8 cellular contexts compared by ENCODE assay signal in genomic region chr6:30357678-30358339, GRCh38. TPM values are rescaled to one million over a fixed set of nuclear protein-coding genes. Genes with fewer than 3 reads are reported as not detected.
A peak's percentile ranks its signal among the peaks of the same experiment; 100 is the strongest.
DNase-seq lines count a peak whose midpoint lies in the region; ATAC-seq, FAIRE-seq and TF ChIP-seq lines count a peak whose summit lies in the region.

No MANE protein-coding gene starts in this region.

- no peaks in the 10 kb centered on the region for H3K9me2 ChIP-seq in PC-3 (replicated peaks; ENCODE audit: low read length)

- no peaks in the 10 kb centered on the region; the same call in 1 of the 2 replicates for H3K4me1 ChIP-seq in PC-3 (ENCODE audit: insufficient read depth, low read length)
- peaks cover 3 to 8% of the 10 kb centered on the region in 2 donors for H3K4me1 ChIP-seq in thoracic aorta (ENCODE audit: control insufficient read depth in 1 of 2, low read depth in 2 of 2)

- no peaks in the 10 kb centered on the region for H3K36me3 ChIP-seq in PC-3 (ENCODE audit: low read depth, low read length)
- no peaks in the 10 kb centered on the region for H3K36me3 ChIP-seq in thoracic aorta

- no peak overlapping the region for H3K27ac Mint-ChIP-seq in nephron progenitor cell

- H3K4me2 ChIP-seq in PC-3 (ENCODE audit: low read length): peak overlapping the region; percentile 84

- H3K9me3 ChIP-seq in PC-3 (ENCODE audit: low read length) (no peaks in the 10 kb centered on the region), thoracic aorta (peaks cover 3% of the 10 kb centered on the region)

- H4K20me1 ChIP-seq in PC-3 (ENCODE audit: low read length): no peaks in the 10 kb centered on the region

- H3K27me3 ChIP-seq in PC-3 (ENCODE audit: low read length): peaks cover 45% of the 10 kb centered on the region
- peaks cover 13% of the 10 kb centered on the region for H3K27me3 ChIP-seq in thoracic aorta (replicated peaks; ENCODE audit: insufficient read depth)

- intact Hi-C loops in PC-3 (cut with micrococcal nuclease): loop anchor here (1.0 to 5.0 kb wide), 3 partner anchors 38 to 121 kb away; no protein-coding TSS in a partner anchor

- ATAC-seq in PC-3: peak; percentile 91
- ATAC-seq in thoracic aorta (ENCODE audit: insufficient number of reproducible peaks, low FRiP score, low read depth): no peak
- no peak for ATAC-seq in GM21576 (IDR thresholded peaks at IDR 0.05; ENCODE audit: unreplicated experiment)

- CTCF ChIA-PET in PC-3 (lab: Charles Lee): interaction anchor here (0.6 kb wide), 1 partner anchor 42 kb away, joined by 3 read pairs; no protein-coding TSS in a partner anchor

- H3K4me3 ChIP-seq in PC-3 (ENCODE audit: low read length): peak overlapping the region; percentile 66
- H3K4me3 ChIP-seq in thoracic aorta: peak overlapping the region; percentile 58

- peak overlapping the region; percentile 89 for H3K4me3 Mint-ChIP-seq in nephron progenitor cell

- peaks cover 5% of the 10 kb centered on the region for H3K9me3 Mint-ChIP-seq in nephron progenitor cell

- no peaks in the 10 kb centered on the region for H3K36me3 Mint-ChIP-seq in nephron progenitor cell (ENCODE audit: low read depth)

- H3K79me2 ChIP-seq in PC-3 (ENCODE audit: low read length): no peaks in the 10 kb centered on the region

- H3K27ac ChIP-seq in PC-3 (ENCODE audit: low read length): no peak overlapping the region
- H3K27ac ChIP-seq in thoracic aorta: no peak overlapping the region

- no peak overlapping the region for H3K9ac ChIP-seq in PC-3 (ENCODE audit: low read length)

- peak; percentile 20 for DNase-seq in COLO668 (lab: John Stamatoyannopoulos, UW; ENCODE audit: unreplicated experiment)
- DNase-seq in HTR-8/SVneo (ENCODE audit: insufficient read length, low spot score): peak; percentile 79
- DNase-seq in PC-3: peak; percentile 77
- DNase-seq in activated T-helper 9 cell treated with anti-CD3 and anti-CD28 coated beads, Interleukin-2, amount 50 U/mL, for 16 hours (ENCODE audit: low read depth): peak; percentile 23
- DNase-seq in fibroblast of the conjunctiva (ENCODE audit: low read depth): peak; percentile 73
- DNase-seq in nephron progenitor cell: peak; percentile 68
- DNase-seq in thoracic aorta (ENCODE audit: low spot score): no peak

- POLR2A ChIA-PET in PC-3 (lab: Charles Lee; ENCODE audit: unreplicated experiment): no interaction called here

- peaks cover 58% of the 10 kb centered on the region for H3K27me3 Mint-ChIP-seq in nephron progenitor cell (ENCODE audit: low read depth, poor library complexity)

- no TSS peak for BruUV-seq in PC-3 (replicated peaks; lab: Mats Ljungman, UMichigan)

- no peak for FAIRE-seq in HTR-8/SVneo (lab: Jason Lieb, UNC)

- H3F3A ChIP-seq in PC-3 (ENCODE audit: low read length, unreplicated experiment): no peaks in the 10 kb centered on the region

- peaks cover 8% of the 10 kb centered on the region for H3K4me1 Mint-ChIP-seq in nephron progenitor cell

- H2AFZ ChIP-seq in PC-3 (ENCODE audit: low read length): peak overlapping the region; percentile 85

- TF ChIP-seq CTCF in PC-3 (conservative IDR thresholded peaks at IDR 0.05; ENCODE audit: low read depth, low read length) (peak; percentile 81), nephron progenitor cell (IDR thresholded peaks at IDR 0.05) (peak; percentile 84), thoracic aorta (IDR thresholded peaks at IDR 0.05) (peak; percentile 36)

RNA-seq across cellular contexts. Expression of gene RPP21, which starts 12.9 kb away (rescaled TPM):
- total RNA-seq in PC-3 (2014; rRNA removed) (151 and 161 TPM in 2 replicates), thoracic aorta (10 to 100 TPM; 20.8 to 49.7 TPM)

RNA-seq across cellular contexts. Expression of gene TRIM39, which starts 31.1 kb away (rescaled TPM):
- total RNA-seq in PC-3 (2014; rRNA removed) (17.9 and 24.8 TPM in 2 replicates), thoracic aorta (10 to 100 TPM; 11.0 to 30.9 TPM)
